In genomic region chr22:35487623-35488022, GRCh38 we compare ENCODE assay signal across 5 cellular contexts. TPM values are rescaled to one million over a fixed set of nuclear protein-coding genes. Genes with fewer than 3 reads are reported as not detected.
"Had no signal": no experiment of that assay in that cellular context is flagged by ENCODE, and none has a peak within 500 bp of the region (broad histone marks: within the 10 kb centered on the region; RNA-seq: fewer than 3 reads in every experiment).

No MANE protein-coding gene starts in this region.

RNA-seq across cellular contexts. Expression of gene RASD2, which starts 53.0 kb away (rescaled TPM):
- total RNA-seq: HepG2, HT-29, HT1080 had no signal
- polyA plus RNA-seq: HepG2, IgD-negative memory B cell, K562 had no signal
